Comparison of ENCODE assay signal across 8 cellular contexts in genomic region chrX:154371771-154372300, GRCh38. TPM values are rescaled to one million over a fixed set of nuclear protein-coding genes. Genes with fewer than 3 reads are reported as not detected.
DNase-seq lines count a peak whose midpoint lies in the region; ATAC-seq, FAIRE-seq and TF ChIP-seq lines count a peak whose summit lies in the region.

No MANE protein-coding gene starts in this region.

- H3K36me3 ChIP-seq in SK-N-SH (replicated peaks in 1 of 2; ENCODE audit: control insufficient read depth in 1 of 2, insufficient read depth in 2 of 2, low read length in 1 of 2) (peaks cover 4 to 9% of the 10 kb centered on the region in 2 experiments), OCI-LY1 (ENCODE audit: insufficient read depth, low read length) (no peaks in the 10 kb centered on the region), small intestine (ENCODE audit: control insufficient read depth in 2 of 2, insufficient read depth in 2 of 2, low read length in 2 of 2) (no peaks in the 10 kb centered on the region)

- H3K4me2 ChIP-seq in SK-N-SH (peak overlapping the region; percentile 57), OCI-LY1 (ENCODE audit: low read length) (peak overlapping the region; percentile 69)

- no peak for FAIRE-seq in small intestine (lab: Jason Lieb, UNC)

- ATAC-seq in SK-N-SH treated with all-trans-retinoic acid at 6 μM for 48 hours: no peak
- ATAC-seq in HG03520 (IDR thresholded peaks at IDR 0.05; ENCODE audit: unreplicated experiment): no peak

- H3K9me2 ChIP-seq in SK-N-SH (no peaks in the 10 kb centered on the region), OCI-LY1 (ENCODE audit: low read depth, low read length) (no peaks in the 10 kb centered on the region)

- CTCF ChIA-PET in SK-N-SH (lab: Yijun Ruan, JAX): no interaction called here
- CTCF ChIA-PET in GM10248 (lab: Yijun Ruan, JAX): interaction anchor here (0.9 kb wide), 1 partner anchor 155 kb away, joined by 3 read pairs; no protein-coding TSS in a partner anchor

- H3K27ac ChIP-seq in SK-N-SH (ENCODE audit: low read depth in 2 of 2, low read length in 1 of 2) (no peak overlapping the region; a peak in 1 of 4 replicates), OCI-LY1 (ENCODE audit: low read depth, low read length, poor library complexity, severe bottlenecking) (no peak overlapping the region), small intestine (ENCODE audit: low read depth in 1 of 2, low read length in 1 of 2) (peak overlapping the region in 1 of 2 donors; percentile 58)

- DNase-seq in SK-N-SH (no peak), fibroblast of pulmonary artery (ENCODE audit: low read depth) (no peak), small intestine (no peak), GM10248 (ENCODE audit: extremely low spot score) (no peak)
- no peak for DNase-seq in activated CD4-positive, CD25-positive, alpha-beta regulatory T cell treated with anti-CD3 and anti-CD28 coated beads, Interleukin-2, amount 50 U/mL, for 72 hours

- H3K4me3 ChIP-seq in SK-N-SH (ENCODE audit: low read depth in 2 of 2, low read length in 1 of 2) (peak overlapping the region in 1 of 2 experiments; percentile 32; a peak in 2 of 4 replicates), OCI-LY1 (ENCODE audit: low read depth, low read length, poor library complexity, severe bottlenecking) (peak overlapping the region; percentile 92), fibroblast of pulmonary artery (replicated peaks; ENCODE audit: low read depth, low read length) (peak overlapping the region; percentile 52), small intestine (ENCODE audit: low read depth in 1 of 2, low read length in 2 of 2) (peak overlapping the region; percentile 27 to 30)

- H2AFZ ChIP-seq in SK-N-SH (ENCODE audit: low read depth) (no peak overlapping the region), OCI-LY1 (ENCODE audit: low read length) (no peak overlapping the region)

- no peaks in the 10 kb centered on the region for H3K27me3 ChIP-seq in SK-N-SH (ENCODE audit: insufficient read depth)
- no peaks in the 10 kb centered on the region for H3K27me3 ChIP-seq in OCI-LY1 (ENCODE audit: insufficient read depth, low read length)
- no peaks in the 10 kb centered on the region for H3K27me3 ChIP-seq in small intestine (ENCODE audit: control insufficient read depth in 2 of 2, insufficient read depth in 2 of 2, low read length in 2 of 2)

- 70% methylated on average over 32 of the region's 45 CpGs for WGBS in SK-N-SH (ENCODE audit: low lambda C conversion rate)
- 7 to 43% (median 8%) methylated on average over 5 to 45 of the region's 45 CpGs for WGBS in small intestine, 3 donors

- no peak for TF ChIP-seq RAD21 in SK-N-SH (IDR thresholded peaks at IDR 0.05; ENCODE audit: low read length)

- H4K20me1 ChIP-seq in SK-N-SH (ENCODE audit: insufficient read depth) (peaks cover 19% of the 10 kb centered on the region), OCI-LY1 (ENCODE audit: insufficient read depth, low read length) (no peaks in the 10 kb centered on the region)

- H3F3A ChIP-seq in SK-N-SH (replicated peaks; ENCODE audit: insufficient read depth): peaks cover 14% of the 10 kb centered on the region
- no peaks in the 10 kb centered on the region for H3F3A ChIP-seq in OCI-LY1 (ENCODE audit: insufficient read depth, low read length)

- H3K4me1 ChIP-seq in SK-N-SH (ENCODE audit: control insufficient read depth in 1 of 2, insufficient read depth in 2 of 2, low read depth in 1 of 2, low read length in 1 of 2): peaks cover 13 to 16% of the 10 kb centered on the region in 2 experiments; a peak in 2 of 4 replicates
- peaks cover 53% of the 10 kb centered on the region for H3K4me1 ChIP-seq in OCI-LY1 (ENCODE audit: insufficient read depth, low read length, severe bottlenecking)
- H3K4me1 ChIP-seq in small intestine (ENCODE audit: control insufficient read depth in 2 of 2, insufficient read depth in 1 of 2, low read depth in 1 of 2, low read length in 1 of 2): no peaks in the 10 kb centered on the region

- no peak for TF ChIP-seq CTCF in SK-N-SH (IDR thresholded peaks at IDR 0.05)
- TF ChIP-seq CTCF in OCI-LY1 (IDR thresholded peaks at IDR 0.05; ENCODE audit: low read length): no peak
- TF ChIP-seq CTCF in fibroblast of pulmonary artery (IDR thresholded peaks at IDR 0.05; ENCODE audit: low read length, missing control alignments): no peak
- no peak for TF ChIP-seq CTCF in GM10248 (IDR thresholded peaks at IDR 0.05; ENCODE audit: control extremely low read depth, extremely low read depth, low read depth, missing control alignments)

- no peak for TF ChIP-seq EP300 in SK-N-SH (IDR thresholded peaks at IDR 0.05; ENCODE audit: borderline replicate concordance in 1 of 2, low read depth in 1 of 2, low read length in 1 of 2)

- POLR2A ChIA-PET in SK-N-SH (lab: Yijun Ruan, JAX): no interaction called here
- POLR2A ChIA-PET in GM10248 (lab: Yijun Ruan, JAX): no interaction called here

- H3K9me3 ChIP-seq in SK-N-SH (no peaks in the 10 kb centered on the region), OCI-LY1 (ENCODE audit: low read length) (no peaks in the 10 kb centered on the region), small intestine (ENCODE audit: control insufficient read depth, low read depth) (no peaks in the 10 kb centered on the region)

- peak overlapping the region; percentile 21; the same call in 1 of the 2 replicates for H3K9ac ChIP-seq in SK-N-SH
- H3K9ac ChIP-seq in OCI-LY1 (ENCODE audit: low read length): peak overlapping the region; percentile 54

- peaks cover 69% of the 10 kb centered on the region for H3K79me2 ChIP-seq in SK-N-SH (ENCODE audit: insufficient read depth)
- H3K79me2 ChIP-seq in OCI-LY1 (ENCODE audit: insufficient read depth, low read length): no peaks in the 10 kb centered on the region

TF ChIP-seq in SK-N-SH, 30 proteins besides CTCF, POLR2A, EP300 and RAD21 (continues in another document):
- TF ChIP-seq YY1 (IDR thresholded peaks at IDR 0.05; ENCODE audit: low read depth) (no peak), USF2 (IDR thresholded peaks at IDR 0.05; ENCODE audit: borderline replicate concordance, low read depth, low read length) (no peak), NRF1 (IDR thresholded peaks at IDR 0.05; ENCODE audit: low read depth, low read length) (no peak)

TF ChIP-seq in SK-N-SH treated with all-trans-retinoic acid at 6 μM for 48 hours, 23 proteins besides CTCF, POLR2A, EP300 and RAD21:
- TF ChIP-seq ESRRG (CRISPR knock-in tag; IDR thresholded peaks at IDR 0.05) (no peak), ZFP30 (CRISPR knock-in tag; IDR thresholded peaks at IDR 0.05) (no peak), OSR1 (CRISPR knock-in tag; IDR thresholded peaks at IDR 0.05) (no peak), GLIS3 (CRISPR knock-in tag; IDR thresholded peaks at IDR 0.05) (no peak), PPARA (CRISPR knock-in tag; IDR thresholded peaks at IDR 0.05; ENCODE audit: borderline replicate concordance) (no peak), TOX (CRISPR knock-in tag; IDR thresholded peaks at IDR 0.05; ENCODE audit: borderline replicate concordance) (no peak)
TF ChIP-seq in SK-N-SH treated with all-trans-retinoic acid at 6 μM for 48 hours: peak in this region for 0.

RNA-seq across cellular contexts. Expression of gene FLNA, which starts 2.6 kb away (rescaled TPM):
- polyA plus RNA-seq in SK-N-SH (2012; rRNA removed) (364 and 550 TPM in 2 replicates), small intestine (100 to 1,000 TPM in 1 of 3 donors, 10 to 100 TPM in 2; 19.2 to 251 (median 48.9) TPM)
- 152 and 241 TPM in 2 replicates for polyA plus RNA-seq in SK-N-SH (2012; cell fraction: cytosol; rRNA removed)
- 1,312 and 1,452 TPM in 2 replicates for polyA plus RNA-seq in SK-N-SH (2012; cell fraction: nucleus; rRNA removed)

RNA-seq across cellular contexts. Expression of gene EMD, which starts 7.3 kb away (rescaled TPM):
- polyA plus RNA-seq in SK-N-SH (2012; rRNA removed) (40.4 and 68.0 TPM in 2 replicates), small intestine (10 to 100 TPM; 37.6 to 82.3 (median 63.8) TPM)
- polyA plus RNA-seq in SK-N-SH (2012; cell fraction: cytosol; rRNA removed): 53.2 and 69.8 TPM in 2 replicates
- polyA plus RNA-seq in SK-N-SH (2012; cell fraction: nucleus; rRNA removed): 82.3 and 105 TPM in 2 replicates

RNA-seq across cellular contexts. Expression of gene RPL10, which starts 26.3 kb away (rescaled TPM):
- polyA plus RNA-seq in SK-N-SH (2012; rRNA removed): 4,562 and 7,172 TPM in 2 replicates
- 3,969 and 6,678 TPM in 2 replicates for polyA plus RNA-seq in SK-N-SH (2012; cell fraction: cytosol; rRNA removed)
- polyA plus RNA-seq in SK-N-SH (2012; cell fraction: nucleus; rRNA removed): 1,391 and 1,880 TPM in 2 replicates
- polyA plus RNA-seq in small intestine: 1,000 to 10,000 TPM; 3,043 to 5,653 (median 5,246) TPM

RNA-seq across cellular contexts. Expression of gene DNASE1L1, which starts 37.2 kb away (rescaled TPM):
- polyA plus RNA-seq in SK-N-SH (2012; rRNA removed) (18.2 and 22.5 TPM in 2 replicates), small intestine (10 to 100 TPM; 17.0 to 24.0 (median 19.5) TPM)
- polyA plus RNA-seq in SK-N-SH (2012; cell fraction: cytosol; rRNA removed): 13.3 and 17.5 TPM in 2 replicates
- 30.6 and 31.9 TPM in 2 replicates for polyA plus RNA-seq in SK-N-SH (2012; cell fraction: nucleus; rRNA removed)

RNA-seq across cellular contexts. Expression of gene TAFAZZIN, which starts 39.5 kb away (rescaled TPM):
- polyA plus RNA-seq in SK-N-SH (2012; rRNA removed) (34.0 and 35.7 TPM in 2 replicates), small intestine (10 to 100 TPM; 31.8 to 78.3 (median 60.8) TPM)
- polyA plus RNA-seq in SK-N-SH (2012; cell fraction: cytosol; rRNA removed): 9.7 and 12.5 TPM in 2 replicates
- polyA plus RNA-seq in SK-N-SH (2012; cell fraction: nucleus; rRNA removed): 280 and 309 TPM in 2 replicates
